ENCODE assay signal across 1 cellular context in genomic region chr11:86124251-86125233, GRCh38.
TF ChIP-seq lines count a peak whose summit lies in the region.

No MANE protein-coding gene starts in this region.

TF ChIP-seq in GM12878, 131 proteins besides CTCF, POLR2A, EP300 and RAD21 (continued from another document):
- TF ChIP-seq PKNOX1 (IDR thresholded peaks at IDR 0.05) (peak; percentile 16; the same call in 1 of the 2 replicates), FOXK2 (IDR thresholded peaks at IDR 0.05) (no peak), ZNF24 (IDR thresholded peaks at IDR 0.05) (peak; percentile 75; the same call in 1 of the 2 replicates), E2F8 (IDR thresholded peaks at IDR 0.05; ENCODE audit: low read depth, partially characterized antibody) (no peak), ZNF687 (IDR thresholded peaks at IDR 0.05) (peak; percentile 13; the same call in 1 of the 2 replicates), STAT1 (conservative IDR thresholded peaks at IDR 0.05) (no peak), JUNB (IDR thresholded peaks at IDR 0.05) (peak; percentile 46), MTA2 (IDR thresholded peaks at IDR 0.05; ENCODE audit: low read depth) (0 out of 2 replicates have a peak, but pooled peaks have one; percentile 11)
